Comparison of ENCODE assay signal across 8 cellular contexts in the genomic region with DNA sequence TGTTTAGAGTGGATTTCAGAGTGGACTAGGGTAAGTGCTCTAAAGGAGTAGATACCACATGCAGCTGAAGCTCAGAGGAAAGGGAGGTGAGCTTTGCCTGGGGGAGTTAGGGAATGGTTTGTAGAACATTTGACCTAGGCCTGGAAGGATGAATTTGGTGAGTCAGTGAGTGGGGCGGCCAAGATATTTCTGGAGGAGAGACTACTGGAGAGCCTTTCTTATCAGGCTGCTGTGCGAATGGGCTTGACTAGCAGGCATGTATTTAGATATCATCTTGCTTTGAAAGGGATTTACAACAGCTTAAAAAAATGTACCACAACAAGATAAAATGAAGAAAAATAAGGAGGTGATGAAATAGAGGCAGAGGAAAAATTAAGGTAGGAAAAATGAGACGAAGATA. TPM values are rescaled to one million over a fixed set of nuclear protein-coding genes. Genes with fewer than 3 reads are reported as not detected.
DNase-seq lines count a peak whose midpoint lies in the region; ATAC-seq and TF ChIP-seq lines count a peak whose summit lies in the region.
"Not testable (repeated sequence)": the region's sequence is repeated elsewhere in the genome, so short reads cannot be mapped to it uniquely, and the experiment has no call there.

No MANE protein-coding gene starts in this region.

- peaks cover 91% of the 10 kb centered on the region for H4K20me1 ChIP-seq in smooth muscle cell (ENCODE audit: low read depth)

- H3F3A ChIP-seq in smooth muscle cell (ENCODE audit: low read depth) = not testable (repeated sequence)

- H3K27me3 ChIP-seq in adrenal gland; heart left ventricle; smooth muscle cell (ENCODE audit: low read depth): not testable (repeated sequence)

- WGBS in adrenal gland, 4 donors = 39 to 41% (median 39%) methylated on average over 3 of the region's 3 CpGs
- 35 to 42% (median 39%) methylated on average over 3 of the region's 3 CpGs for WGBS in heart left ventricle, 4 donors
- 7% methylated on average over 3 of the region's 3 CpGs for WGBS in smooth muscle cell (ENCODE audit: low lambda C conversion rate)

- intact Hi-C loops in adrenal gland (cut with DNase I); heart left ventricle (cut with DNase I): not testable (repeated sequence)

- H3K4me1 ChIP-seq in adrenal gland (replicated peaks in 1 of 2) (peaks cover 5 to 17% of the 10 kb centered on the region in 2 donors), heart left ventricle (peaks cover 0 to 40% (median 20%) of the 10 kb centered on the region in 12 donors)
- H3K4me1 ChIP-seq in smooth muscle cell (ENCODE audit: low read depth) = not testable (repeated sequence)

- H2AFZ ChIP-seq in smooth muscle cell (ENCODE audit: low read depth) = not testable (repeated sequence)

- peaks cover 23% of the 10 kb centered on the region for H3K79me2 ChIP-seq in smooth muscle cell (ENCODE audit: low read depth)

- DNase-seq in A172 (ENCODE audit: low spot score) (peak; percentile 8), M059J (ENCODE audit: low read depth) (peak; percentile 44), adrenal gland (peak; percentile 52 to 80 (median 75)), fibroblast of pulmonary artery (ENCODE audit: low read depth) (peak; percentile 70), heart left ventricle (peak in 4 of 5 donors; percentile 30 to 53 (median 48)), islet precursor cell (peak; percentile 76)
- DNase-seq in omental fat pad (ENCODE audit: low spot score); smooth muscle cell (lab: John Stamatoyannopoulos, UW; ENCODE audit: unreplicated experiment): not testable (repeated sequence)

- TF ChIP-seq CTCF in adrenal gland (IDR thresholded peaks at IDR 0.05); fibroblast of pulmonary artery (IDR thresholded peaks at IDR 0.05; ENCODE audit: low read length, missing control alignments); heart left ventricle (IDR thresholded peaks at IDR 0.05); omental fat pad (IDR thresholded peaks at IDR 0.05); smooth muscle cell (IDR thresholded peaks at IDR 0.05; ENCODE audit: borderline replicate concordance, insufficient read depth, poor library complexity, severe bottlenecking): not testable (repeated sequence)

- peak overlapping the region; percentile 42 for H3K4me2 ChIP-seq in smooth muscle cell

- H3K27ac ChIP-seq in adrenal gland = peak overlapping the region in 2 of 5 donors; percentile 19 to 62
- H3K27ac ChIP-seq in heart left ventricle = peak overlapping the region in 9 of 12 donors; percentile 15 to 67 (median 44)
- peak overlapping the region; percentile 19 for H3K27ac ChIP-seq in smooth muscle cell (ENCODE audit: low read depth)

- H3K36me3 ChIP-seq in adrenal gland (replicated peaks in 1 of 2); heart left ventricle; smooth muscle cell (ENCODE audit: low read depth): not testable (repeated sequence)

- TF ChIP-seq POLR2A in adrenal gland (IDR thresholded peaks at IDR 0.05); heart left ventricle (IDR thresholded peaks at IDR 0.05): not testable (repeated sequence)

- H3K4me3 ChIP-seq in adrenal gland; fibroblast of pulmonary artery (replicated peaks; ENCODE audit: low read depth, low read length); heart left ventricle; smooth muscle cell: not testable (repeated sequence)

- H3K9me3 ChIP-seq in adrenal gland (replicated peaks in 1 of 3); heart left ventricle; smooth muscle cell (replicated peaks; ENCODE audit: low read depth): not testable (repeated sequence)

- ATAC-seq in heart left ventricle (peak; percentile 57 to 93 (median 82)), omental fat pad (ENCODE audit: low FRiP score) (peak; percentile 95)

- not testable (repeated sequence) for H3K9ac ChIP-seq in smooth muscle cell (ENCODE audit: low read depth)

RNA-seq across cellular contexts. Expression of a gene that starts 36.5 kb away (rescaled TPM):
- 9.5 and 13.2 TPM in 2 replicates for total RNA-seq in A172 (2014; rRNA removed; shearing (Covaris generic))
- total RNA-seq in M059J (2014; rRNA removed; shearing (Covaris generic)) = 6.2 and 14.1 TPM in 2 replicates
- total RNA-seq in adrenal gland (10 to 100 TPM; 26.6 to 96.3 (median 51.4) TPM), heart left ventricle (100 to 1,000 TPM in 1 of 9 donors, 10 to 100 TPM in 8; 54.6 to 118 (median 77.1) TPM), omental fat pad (100 to 1,000 TPM in 1 of 4 donors, 10 to 100 TPM in 3; 31.0 to 183 (median 75.9) TPM), smooth muscle cell (31.1 and 41.3 TPM in 2 replicates)
- polyA plus RNA-seq in adrenal gland (10 to 100 TPM; 12.7 to 44.2 (median 15.3) TPM), heart left ventricle (10 to 100 TPM; 20.0 to 25.5 TPM), smooth muscle cell (26.1 and 26.2 TPM in 2 replicates)
